12 cellular contexts compared by ENCODE assay signal in the genomic region with DNA sequence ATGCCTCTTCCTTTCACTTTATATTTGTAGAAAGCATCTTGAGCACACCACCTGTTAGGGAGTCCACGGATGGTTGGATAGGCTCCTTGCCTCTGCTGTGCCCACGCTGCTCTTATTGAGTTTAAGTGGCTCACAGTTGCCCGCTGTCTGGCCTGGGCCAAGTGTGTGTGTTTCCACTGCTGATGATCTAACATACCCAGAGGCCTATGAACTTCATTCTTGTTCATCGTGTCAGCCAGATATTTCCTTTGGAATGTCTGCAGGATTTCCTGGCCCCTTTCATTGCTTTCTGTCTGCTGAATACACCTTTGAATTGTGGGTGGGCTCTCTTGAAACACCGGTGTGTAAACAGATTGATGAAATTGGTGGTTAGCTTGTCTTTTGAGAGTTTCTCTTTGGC. TPM values are rescaled to one million over a fixed set of nuclear protein-coding genes. Genes with fewer than 3 reads are reported as not detected.
DNase-seq lines count a peak whose midpoint lies in the region; ATAC-seq and TF ChIP-seq lines count a peak whose summit lies in the region.
"Had no signal": no experiment of that assay in that cellular context is flagged by ENCODE, and none has a peak within 500 bp of the region (broad histone marks: within the 10 kb centered on the region; RNA-seq: fewer than 3 reads in every experiment).

No MANE protein-coding gene starts in this region.

- H3K27ac ChIP-seq in angular gyrus (ENCODE audit: low read depth, low read length) (peak overlapping the region; percentile 71), left lung (peak overlapping the region; percentile 63 to 64)
- H3K27ac ChIP-seq: prostate gland had no signal

- CTCF ChIA-PET in activated CD4-positive, alpha-beta memory T cell treated with anti-CD3 and anti-CD28 coated beads, Interleukin-2, amount 10 ng/mL, durations not matched to agents 7 days and 5 days (lab: Charles Lee): no interaction called here

- H3K27me3 Mint-ChIP-seq in HFFc6 (ENCODE audit: insufficient read depth): no peaks in the 10 kb centered on the region
- H3K27me3 Mint-ChIP-seq in activated CD4-positive, alpha-beta memory T cell treated with anti-CD3 and anti-CD28 coated beads, Interleukin-2, amount 10 ng/mL, durations not matched to agents 7 days and 5 days: peaks cover 4% of the 10 kb centered on the region
- H3K27me3 Mint-ChIP-seq: activated CD8-positive, alpha-beta T cell treated with anti-CD3 and anti-CD28 coated beads for 36 hours had no signal

- peak overlapping the region; percentile 40; the same call in 1 of the 2 replicates for H3K27ac Mint-ChIP-seq in HFFc6
- H3K27ac Mint-ChIP-seq in activated CD4-positive, alpha-beta memory T cell treated with anti-CD3 and anti-CD28 coated beads, Interleukin-2, amount 10 ng/mL, durations not matched to agents 7 days and 5 days: no peak overlapping the region
- H3K27ac Mint-ChIP-seq: activated CD8-positive, alpha-beta T cell treated with anti-CD3 and anti-CD28 coated beads for 36 hours had no signal

- H3K36me3 ChIP-seq in left lung: no peaks in the 10 kb centered on the region
- H3K36me3 ChIP-seq: prostate gland had no signal

- ATAC-seq in left lung (peak; percentile 90), HG03354 (IDR thresholded peaks at IDR 0.05; ENCODE audit: poor library complexity, severe bottlenecking, unreplicated experiment) (no peak)
- ATAC-seq: activated CD8-positive, alpha-beta T cell treated with anti-CD3 and anti-CD28 coated beads for 36 hours; left lobe of liver had no signal

- H3K4me3 Mint-ChIP-seq in HFFc6: no peak overlapping the region
- no peak overlapping the region for H3K4me3 Mint-ChIP-seq in activated CD4-positive, alpha-beta memory T cell treated with anti-CD3 and anti-CD28 coated beads, Interleukin-2, amount 10 ng/mL, durations not matched to agents 7 days and 5 days
- H3K4me3 Mint-ChIP-seq: activated CD8-positive, alpha-beta T cell treated with anti-CD3 and anti-CD28 coated beads for 36 hours had no signal

- no peaks in the 10 kb centered on the region for H3K9me3 Mint-ChIP-seq in HFFc6
- H3K9me3 Mint-ChIP-seq in activated CD4-positive, alpha-beta memory T cell treated with anti-CD3 and anti-CD28 coated beads, Interleukin-2, amount 10 ng/mL, durations not matched to agents 7 days and 5 days: no peaks in the 10 kb centered on the region
- H3K9me3 Mint-ChIP-seq: activated CD8-positive, alpha-beta T cell treated with anti-CD3 and anti-CD28 coated beads for 36 hours had no signal

- H3K4me1 Mint-ChIP-seq in HFFc6 (ENCODE audit: low read depth): peaks cover 47% of the 10 kb centered on the region
- H3K4me1 Mint-ChIP-seq in activated CD4-positive, alpha-beta memory T cell treated with anti-CD3 and anti-CD28 coated beads, Interleukin-2, amount 10 ng/mL, durations not matched to agents 7 days and 5 days: peaks cover 13% of the 10 kb centered on the region

- TF ChIP-seq CTCF in HFFc6 (IDR thresholded peaks at IDR 0.05) (no peak), left lung (IDR thresholded peaks at IDR 0.05) (no peak)

- no peak overlapping the region for H3K4me3 ChIP-seq in left lung
- H3K4me3 ChIP-seq: prostate gland had no signal

- no peaks in the 10 kb centered on the region for H3K36me3 Mint-ChIP-seq in HFFc6 (ENCODE audit: low read depth)
- H3K36me3 Mint-ChIP-seq in activated CD4-positive, alpha-beta memory T cell treated with anti-CD3 and anti-CD28 coated beads, Interleukin-2, amount 10 ng/mL, durations not matched to agents 7 days and 5 days (ENCODE audit: low read depth): no peaks in the 10 kb centered on the region

- in situ Hi-C loops in ACHN (cut with HindIII; ENCODE audit: low pct_ligation_motif_present, low pct_unique_long_range_greater_than_20kb, low sequenced_read_pairs): no loop called here

- H3K4me1 ChIP-seq in left lung: peaks cover 16 to 62% of the 10 kb centered on the region in 2 donors
- H3K4me1 ChIP-seq: prostate gland had no signal

- no peaks in the 10 kb centered on the region for H3K9me3 ChIP-seq in left lung
- H3K9me3 ChIP-seq: prostate gland had no signal

- intact Hi-C loops in left lung (cut with DNase I): no loop called here

- POLR2A ChIA-PET in activated CD4-positive, alpha-beta memory T cell treated with anti-CD3 and anti-CD28 coated beads, Interleukin-2, amount 10 ng/mL, durations not matched to agents 7 days and 5 days (lab: Charles Lee): no interaction called here

- no peaks in the 10 kb centered on the region for H3K27me3 ChIP-seq in left lung

- DNase-seq in ACHN (peak; percentile 8), HFFc6 (peak; percentile 22), left lung (no peak), GF-D8 (lab: John Stamatoyannopoulos, UW) (no peak), DMS53 treated with DMSO at 0.1 percent for 48 hours (lab: John Stamatoyannopoulos, UW; ENCODE audit: unreplicated experiment) (no peak)
- no peak for DNase-seq in activated CD4-positive, alpha-beta memory T cell treated with anti-CD3 and anti-CD28 coated beads, Interleukin-2, amount 10 ng/mL, durations not matched to agents 7 days and 5 days
- DNase-seq: activated CD8-positive, alpha-beta T cell treated with anti-CD3 and anti-CD28 coated beads for 36 hours; amygdala had no signal

RNA-seq across cellular contexts. Expression of gene MVB12B, which starts 46.6 kb away (rescaled TPM):
- total RNA-seq in HFFc6 (2021; fragmentation: NEBNext Ultra II Directional; extraction: Animal tissue kit (Norgen Biotek cat#: 25700)): 1 to 10 TPM; 4.4 to 8.3 (median 6.7) TPM
- total RNA-seq in left lung: 10 to 100 TPM; 23.4 to 25.3 TPM
- total RNA-seq in activated CD4-positive, alpha-beta memory T cell treated with anti-CD3 and anti-CD28 coated beads, Interleukin-2, amount 10 ng/mL, durations not matched to agents 7 days and 5 days: 1 to 10 TPM; 1.8 to 2.4 TPM

Comparison
In these comparisons a context has a peak if more than half of its experiments do, and no peak if none do; other contexts are left out.
1. DNase-seq: peak in ACHN (single experiment) and HFFc6 (single experiment); none in left lung (0 of 2), GF-D8 (single experiment), DMS53 treated with DMSO at 0.1 percent for 48 hours (single experiment) and activated CD4-positive, alpha-beta memory T cell treated with anti-CD3 and anti-CD28 coated beads, Interleukin-2, amount 10 ng/mL, durations not matched to agents 7 days and 5 days (single experiment).